Comparison of ENCODE assay signal across 8 cellular contexts in the genomic region with DNA sequence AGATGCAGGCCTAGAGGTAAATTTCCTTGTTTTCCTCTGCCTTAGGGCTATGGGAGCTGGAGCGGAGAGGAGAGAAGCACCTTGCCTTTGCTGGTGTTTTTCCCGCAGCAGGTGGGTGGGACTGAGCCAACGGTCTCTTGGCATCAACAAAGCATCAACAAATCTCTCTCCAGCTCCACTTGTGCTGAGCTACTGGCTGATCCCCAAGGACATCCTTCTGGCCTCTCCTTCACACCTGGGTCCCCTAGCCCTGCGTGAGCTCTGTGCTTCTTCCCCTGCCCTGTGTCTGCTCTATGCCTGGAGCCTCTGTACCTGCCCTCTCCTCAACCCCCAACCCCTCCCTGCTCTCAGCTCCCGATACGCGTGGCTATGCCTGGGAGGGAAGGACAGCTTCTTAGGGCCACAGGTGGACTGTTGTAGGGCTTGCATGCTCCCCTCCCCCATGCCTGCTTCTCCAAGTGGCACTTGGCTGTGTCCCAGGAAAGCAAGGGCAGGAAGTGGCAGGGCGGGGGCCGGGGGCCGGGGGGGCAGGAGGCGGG. TPM values are rescaled to one million over a fixed set of nuclear protein-coding genes. Genes with fewer than 3 reads are reported as not detected.
DNase-seq lines count a peak whose midpoint lies in the region; ATAC-seq and TF ChIP-seq lines count a peak whose summit lies in the region.

No MANE protein-coding gene starts in this region.

- peak overlapping the region; percentile 4 for H3K4me3 Mint-ChIP-seq in activated B cell treated with CpG ODN at 0.5 μM for 24 hours

- peak overlapping the region; percentile 54 to 58 for H3K4me3 ChIP-seq in mucosa of rectum (ENCODE audit: low read length in 2 of 2)

- peaks cover 1% of the 10 kb centered on the region for H3K27me3 Mint-ChIP-seq in activated B cell treated with CpG ODN at 0.5 μM for 24 hours

- peak overlapping the region; percentile 24 for H3K27ac Mint-ChIP-seq in activated B cell treated with CpG ODN at 0.5 μM for 24 hours

- no peaks in the 10 kb centered on the region for H3K9me3 Mint-ChIP-seq in activated B cell treated with CpG ODN at 0.5 μM for 24 hours

- H3K27ac ChIP-seq in mucosa of rectum (ENCODE audit: low read depth in 2 of 2, low read length in 2 of 2), result peak overlapping the region; percentile 99 to 100

- H3K27me3 ChIP-seq in mucosa of rectum (ENCODE audit: control insufficient read depth in 2 of 2, insufficient read depth in 2 of 2, low read length in 2 of 2), result peaks cover 0 to 3% of the 10 kb centered on the region in 2 donors

- no peaks in the 10 kb centered on the region for H3K36me3 Mint-ChIP-seq in activated B cell treated with CpG ODN at 0.5 μM for 24 hours (ENCODE audit: low read depth)

- DNase-seq in DMS 273 (lab: John Stamatoyannopoulos, UW; ENCODE audit: unreplicated experiment), result peak; percentile 94
- DNase-seq in NCI-H1694 treated with DMSO at 0.1 percent for 48 hours (lab: John Stamatoyannopoulos, UW), result peak; percentile 70
- DNase-seq in activated B cell treated with CpG ODN at 0.5 μM for 24 hours, result no peak
- DNase-seq in dedifferentiated amniotic fluid mesenchymal stem cell (ENCODE audit: extremely low spot score), result no peak

- intact Hi-C loops in activated B cell treated with CpG ODN at 0.5 μM for 24 hours (cut with micrococcal nuclease), result loop anchor here (2.0 kb wide), 1 partner anchor 27 kb away; no protein-coding TSS in a partner anchor

- ATAC-seq in activated B cell treated with CpG ODN at 0.5 μM for 24 hours (ENCODE audit: low read depth) (no peak), GM18861 (IDR thresholded peaks at IDR 0.05; ENCODE audit: unreplicated experiment) (no peak), HG03039 (IDR thresholded peaks at IDR 0.05; ENCODE audit: unreplicated experiment) (no peak), HG03442 (IDR thresholded peaks at IDR 0.05; ENCODE audit: unreplicated experiment) (no peak)

- H3K36me3 ChIP-seq in mucosa of rectum (ENCODE audit: control insufficient read depth in 2 of 2, insufficient read depth in 2 of 2, low read length in 2 of 2), result peaks cover 7 to 8% of the 10 kb centered on the region in 2 donors

- no peak for TF ChIP-seq CTCF in activated B cell treated with CpG ODN at 0.5 μM for 24 hours (IDR thresholded peaks at IDR 0.05)

- H3K4me1 ChIP-seq in mucosa of rectum (ENCODE audit: control insufficient read depth in 2 of 2, insufficient read depth in 2 of 2, low read length in 2 of 2), result peaks cover 55 to 62% of the 10 kb centered on the region in 2 donors

- CTCF ChIA-PET in activated B cell treated with CpG ODN at 0.5 μM for 24 hours (lab: Charles Lee), result interaction anchor here (1.3 to 2.3 kb wide), 2 partner anchors 27 to 199 kb away, joined by 4 to 11 read pairs; no protein-coding TSS in a partner anchor

- POLR2A ChIA-PET in activated B cell treated with CpG ODN at 0.5 μM for 24 hours (lab: Charles Lee), result interaction anchor here (0.6 kb wide), 1 partner anchor 37 kb away, joined by 3 read pairs; no protein-coding TSS in a partner anchor

- no peaks in the 10 kb centered on the region for H3K9me3 ChIP-seq in mucosa of rectum (ENCODE audit: control insufficient read depth in 2 of 2, low read length in 2 of 2)

- H3K4me1 Mint-ChIP-seq in activated B cell treated with CpG ODN at 0.5 μM for 24 hours, result peaks cover 29% of the 10 kb centered on the region

- H3K9ac ChIP-seq in mucosa of rectum (ENCODE audit: low read depth in 1 of 2, low read length in 2 of 2), result peak overlapping the region; percentile 75 to 86

RNA-seq across cellular contexts. Expression of gene CLDN4, which starts 3.2 kb away (rescaled TPM):
- total RNA-seq in activated B cell treated with CpG ODN at 0.5 μM for 24 hours, result not detected in 2 replicates

RNA-seq across cellular contexts. Expression of gene METTL27, which starts 14.7 kb away (rescaled TPM):
- 0.66 and 1.7 TPM in 2 replicates for total RNA-seq in activated B cell treated with CpG ODN at 0.5 μM for 24 hours

RNA-seq across cellular contexts. Expression of gene TMEM270, which starts 33.3 kb away (rescaled TPM):
- total RNA-seq in activated B cell treated with CpG ODN at 0.5 μM for 24 hours, result not detected in 2 replicates

RNA-seq across cellular contexts. Expression of gene CLDN3, which starts 57.6 kb away (rescaled TPM):
- not detected in 2 replicates for total RNA-seq in activated B cell treated with CpG ODN at 0.5 μM for 24 hours

Comparison
In these comparisons a context has a peak if more than half of its experiments do, and no peak if none do; other contexts are left out.
1. DNase-seq: peak in DMS 273 (single experiment) and NCI-H1694 treated with DMSO at 0.1 percent for 48 hours (single experiment); none in activated B cell treated with CpG ODN at 0.5 μM for 24 hours (single experiment) and dedifferentiated amniotic fluid mesenchymal stem cell (single experiment).